In genomic region chr2:8659092-8659734, GRCh38 we compare ENCODE assay signal across 18 cellular contexts. TPM values are rescaled to one million over a fixed set of nuclear protein-coding genes. Genes with fewer than 3 reads are reported as not detected.
DNase-seq lines count a peak whose midpoint lies in the region; ATAC-seq and TF ChIP-seq lines count a peak whose summit lies in the region.
"Had no signal": no experiment of that assay in that cellular context is flagged by ENCODE, and none has a peak within 500 bp of the region (broad histone marks: within the 10 kb centered on the region; RNA-seq: fewer than 3 reads in every experiment).

No MANE protein-coding gene starts in this region.

- no peaks in the 10 kb centered on the region for H3K27me3 ChIP-seq in neuronal stem cell (ENCODE audit: control insufficient read depth in 3 of 3, insufficient read depth in 3 of 3, low read depth in 1 of 3, low read length in 3 of 3)
- H3K27me3 ChIP-seq: MG63 had no signal

- H3K9ac ChIP-seq in neuronal stem cell (ENCODE audit: low read depth, low read length, poor library complexity), result no peak overlapping the region

- no peaks in the 10 kb centered on the region for H3K36me3 Mint-ChIP-seq in activated T-helper 17 cell treated with anti-CD3 and anti-CD28 coated beads, Interleukin-2, amount 50 U/mL, for 72 hours (ENCODE audit: low read depth)

- peaks cover 20% of the 10 kb centered on the region for H3K4me1 Mint-ChIP-seq in activated T-helper 17 cell treated with anti-CD3 and anti-CD28 coated beads, Interleukin-2, amount 50 U/mL, for 72 hours

- H3K14ac ChIP-seq in neuronal stem cell (ENCODE audit: low read length), result peak overlapping the region; percentile 1

- no peak for ATAC-seq in activated T-helper 17 cell treated with anti-CD3 and anti-CD28 coated beads, Interleukin-2, amount 50 U/mL, for 72 hours (replicated peaks)
- ATAC-seq: activated CD4-positive, alpha-beta T cell treated with anti-CD3 and anti-CD28 coated beads for 36 hours; activated T-cell treated with anti-CD3 and anti-CD28 coated beads, Interleukin-2, amount 50 U/mL, for 72 hours; PC-3 had no signal

- H4K8ac ChIP-seq in neuronal stem cell (ENCODE audit: low read depth, low read length), result no peak overlapping the region

- H2BK15ac ChIP-seq in neuronal stem cell (ENCODE audit: low read length), result peak overlapping the region; percentile 14

- no peak overlapping the region for H4K91ac ChIP-seq in neuronal stem cell (ENCODE audit: low read depth, low read length, poor library complexity)

- peak overlapping the region; percentile 37 for H3K27ac Mint-ChIP-seq in activated T-helper 17 cell treated with anti-CD3 and anti-CD28 coated beads, Interleukin-2, amount 50 U/mL, for 72 hours
- H3K27ac Mint-ChIP-seq: activated CD4-positive, alpha-beta T cell treated with anti-CD3 and anti-CD28 coated beads for 36 hours; activated T-cell treated with anti-CD3 and anti-CD28 coated beads, Interleukin-2, amount 50 U/mL, for 72 hours; CD4-positive, alpha-beta T cell had no signal

- no peak overlapping the region for H3K4ac ChIP-seq in neuronal stem cell (ENCODE audit: low read length)

- no peaks in the 10 kb centered on the region for H3K9me3 Mint-ChIP-seq in activated T-helper 17 cell treated with anti-CD3 and anti-CD28 coated beads, Interleukin-2, amount 50 U/mL, for 72 hours
- H3K9me3 Mint-ChIP-seq: activated T-cell treated with anti-CD3 and anti-CD28 coated beads, Interleukin-2, amount 50 U/mL, for 72 hours; CD4-positive, alpha-beta T cell; T-helper 1 cell treated with Interleukin-12 subunit alpha and Interleukin-12 subunit beta and Interleukin-4 antibody, amounts not matched to agents 30 μg/mL and 1 μg/mL, for 36 hours had no signal

- no peak for TF ChIP-seq CTCF in NB4 (IDR thresholded peaks at IDR 0.05; ENCODE audit: low read depth, low read length)

- H2AK5ac ChIP-seq in neuronal stem cell (ENCODE audit: low read depth, low read length), result peak overlapping the region; percentile 33

- peaks cover 14% of the 10 kb centered on the region for H3K27me3 Mint-ChIP-seq in activated T-helper 17 cell treated with anti-CD3 and anti-CD28 coated beads, Interleukin-2, amount 50 U/mL, for 72 hours
- H3K27me3 Mint-ChIP-seq: CD4-positive, alpha-beta T cell had no signal

- H2BK5ac ChIP-seq in neuronal stem cell (ENCODE audit: low read length), result peak overlapping the region; percentile 26

- no peaks in the 10 kb centered on the region for H3K36me3 ChIP-seq in neuronal stem cell (replicated peaks in 1 of 2; ENCODE audit: control insufficient read depth in 2 of 2, insufficient read depth in 2 of 2, low read length in 2 of 2)
- H3K36me3 ChIP-seq: MG63 had no signal

- H3K4me3 Mint-ChIP-seq in activated T-helper 17 cell treated with anti-CD3 and anti-CD28 coated beads, Interleukin-2, amount 50 U/mL, for 72 hours, result no peak overlapping the region
- H3K4me3 Mint-ChIP-seq: activated CD4-positive, alpha-beta T cell treated with anti-CD3 and anti-CD28 coated beads for 36 hours; activated T-cell treated with anti-CD3 and anti-CD28 coated beads, Interleukin-2, amount 50 U/mL, for 72 hours; CD4-positive, alpha-beta T cell; T-helper 1 cell treated with Interleukin-12 subunit alpha and Interleukin-12 subunit beta and Interleukin-4 antibody, amounts not matched to agents 30 μg/mL and 1 μg/mL, for 36 hours had no signal

- no peak overlapping the region for H3K27ac ChIP-seq in neuronal stem cell (replicated peaks; ENCODE audit: low read length)
- H3K27ac ChIP-seq: 22Rv1 had no signal

- no peak overlapping the region for H3K4me2 ChIP-seq in neuronal stem cell (ENCODE audit: insufficient read depth, low read length, poor library complexity, severe bottlenecking)

- DNase-seq in DMS153 (lab: John Stamatoyannopoulos, UW) (peak; percentile 58), DMS153 treated with DMSO at 0.1 percent for 48 hours (lab: John Stamatoyannopoulos, UW; ENCODE audit: unreplicated experiment) (no peak), NB4 (ENCODE audit: low read depth) (peak; percentile 31), neuronal stem cell (ENCODE audit: low spot score) (no peak), NCI-H1048 (lab: John Stamatoyannopoulos, UW) (no peak), NCI-H82 treated with DMSO at 0.1 percent for 48 hours (lab: John Stamatoyannopoulos, UW; ENCODE audit: unreplicated experiment) (no peak)
- no peak for DNase-seq in stimulated activated naive CD4-positive, alpha-beta T cell (lab: John Stamatoyannopoulos, UW)
- DNase-seq: activated CD4-positive, alpha-beta T cell treated with anti-CD3 and anti-CD28 coated beads for 36 hours; activated T-cell treated with anti-CD3 and anti-CD28 coated beads, Interleukin-2, amount 50 U/mL, for 72 hours; CD4-positive, alpha-beta T cell; GF-D8; MG63; NCI-H226; PC-3; stimulated activated CD4-positive, alpha-beta T cell treated with anti-CD3 and anti-CD28 coated beads, Interleukin-1b, Interleukin-23, amount 100 ng/mL, for 48 hours had no signal

- H3K23ac ChIP-seq in neuronal stem cell (ENCODE audit: low read depth, low read length, poor library complexity), result no peak overlapping the region

- H2BK120ac ChIP-seq in neuronal stem cell (ENCODE audit: low read depth, low read length), result no peak overlapping the region

- WGBS in neuronal stem cell (ENCODE audit: extremely low coverage in 2 of 2, insufficient read length in 2 of 2, insufficient replicate concordance in 1 of 2), 2 donors, result no CpG with 5 or more reads among the region's 10 CpGs

- H2BK12ac ChIP-seq in neuronal stem cell (ENCODE audit: low read length), result no peak overlapping the region

- no peak overlapping the region for H3K4me3 ChIP-seq in NB4 (ENCODE audit: low read depth, low read length)
- H3K4me3 ChIP-seq in neuronal stem cell (ENCODE audit: low read length in 2 of 2), result peak overlapping the region in 1 of 2 donors; percentile 36
- H3K4me3 ChIP-seq: MG63 had no signal

- no peak for TF ChIP-seq POLR2A in NB4 (IDR thresholded peaks at IDR 0.05; ENCODE audit: extremely low read depth, insufficient read length)

- H3K4me1 ChIP-seq in neuronal stem cell (ENCODE audit: control insufficient read depth in 2 of 2, insufficient read depth in 1 of 2, low read depth in 1 of 2, low read length in 2 of 2), result peaks cover under 1 to 4% of the 10 kb centered on the region in 2 donors

- H3K18ac ChIP-seq in neuronal stem cell (ENCODE audit: low read length), result peak overlapping the region; percentile 7

- H3K9me3 ChIP-seq in neuronal stem cell (replicated peaks in 1 of 2; ENCODE audit: control insufficient read depth in 2 of 2, insufficient read depth in 1 of 2, low read depth in 1 of 2, low read length in 2 of 2), result no peaks in the 10 kb centered on the region
- H3K9me3 ChIP-seq: MG63 had no signal

- no peaks in the 10 kb centered on the region for H3K79me1 ChIP-seq in neuronal stem cell (ENCODE audit: low read depth, low read length)

- H2AFZ ChIP-seq in neuronal stem cell (ENCODE audit: low read length), result no peak overlapping the region

RNA-seq across cellular contexts. Expression of gene ID2, which starts 22.6 kb away (rescaled TPM):
- 100 to 1,000 TPM in 1 of 2 donors, 10 to 100 TPM in 1; 85.6 to 425 TPM for total RNA-seq in activated T-helper 17 cell treated with anti-CD3 and anti-CD28 coated beads, Interleukin-2, amount 50 U/mL, for 72 hours
- polyA plus RNA-seq in neuronal stem cell (2013, experiment 1 of 2), result 252 TPM
- polyA plus RNA-seq in neuronal stem cell (2013, experiment 2 of 2), result 263 TPM

Comparison
In these comparisons a context has a peak if more than half of its experiments do, and no peak if none do; other contexts are left out.
1. DNase-seq: peak in DMS153 (single experiment) and NB4 (single experiment); none in DMS153 treated with DMSO at 0.1 percent for 48 hours (single experiment), neuronal stem cell (single experiment), NCI-H1048 (single experiment), NCI-H82 treated with DMSO at 0.1 percent for 48 hours (single experiment) and stimulated activated naive CD4-positive, alpha-beta T cell (0 of 6).